Comparison of ENCODE assay signal across 34 cellular contexts in genomic region chr10:84248794-84249193, GRCh38. TPM values are rescaled to one million over a fixed set of nuclear protein-coding genes. Genes with fewer than 3 reads are reported as not detected.
"Had no signal": no experiment of that assay in that cellular context is flagged by ENCODE, and none has a peak within 500 bp of the region (broad histone marks: within the 10 kb centered on the region; RNA-seq: fewer than 3 reads in every experiment).

No MANE protein-coding gene starts in this region.

- FAIRE-seq: islet of Langerhans, kidney, small intestine had no signal

- H3K4me3 Mint-ChIP-seq: immature natural killer cell; natural killer cell; nephron progenitor cell; neural progenitor cell; stimulated activated effector memory CD8-positive, alpha-beta T cell treated with anti-CD3 and anti-CD28 coated beads, Interleukin-12 subunit alpha, Interleukin-12 subunit beta, amount 100 ng/mL, for 72 hours; stimulated activated naive CD8-positive, alpha-beta T cell treated with anti-CD3 and anti-CD28 coated beads, Interleukin-15, Interleukin-2, amounts not matched to agents 100 ng/mL and 50 ng/mL, for 24 hours; type B pancreatic cell had no signal

- DNase-seq: hypothalamus; immature natural killer cell; kidney; left colon; left lung; lower lobe of right lung; mammary epithelial cell; mesenchymal stem cell; naive B cell; natural killer cell; nephron progenitor cell; ovary; retina; right cardiac atrium; sigmoid colon; small intestine; spleen; stimulated activated CD4-positive, alpha-beta T cell treated with anti-CD3 and anti-CD28 coated beads, Interleukin-4, amount 100 ng/mL, for 24 hours; stimulated activated naive CD4-positive, alpha-beta T cell; uterus had no signal

- H3K4me2 ChIP-seq: neural progenitor cell had no signal

- H3K9me3 ChIP-seq: left lung, lower lobe of right lung, ovary, prostate gland, sigmoid colon, suprapubic skin, uterus had no signal

- H2AFZ ChIP-seq: neural progenitor cell had no signal

- H3K27me3 Mint-ChIP-seq: stimulated activated naive CD8-positive, alpha-beta T cell treated with anti-CD3 and anti-CD28 coated beads, Interleukin-15, Interleukin-2, amounts not matched to agents 100 ng/mL and 50 ng/mL, for 24 hours had no signal

- H3K27me3 ChIP-seq: left lung, neural progenitor cell, ovary, sigmoid colon, tibial nerve, uterus had no signal

- H3K27ac Mint-ChIP-seq: immature natural killer cell; naive B cell; natural killer cell; nephron progenitor cell; neural progenitor cell; stimulated activated effector memory CD8-positive, alpha-beta T cell treated with anti-CD3 and anti-CD28 coated beads, Interleukin-12 subunit alpha, Interleukin-12 subunit beta, amount 100 ng/mL, for 72 hours; stimulated activated naive CD8-positive, alpha-beta T cell treated with anti-CD3 and anti-CD28 coated beads, Interleukin-15, Interleukin-2, amounts not matched to agents 100 ng/mL and 50 ng/mL, for 24 hours; type B pancreatic cell had no signal

- ATAC-seq: left colon; lower lobe of right lung; natural killer cell; right cardiac atrium; stimulated activated effector memory CD8-positive, alpha-beta T cell treated with anti-CD3 and anti-CD28 coated beads, Interleukin-12 subunit alpha, Interleukin-12 subunit beta, amount 100 ng/mL, for 72 hours had no signal

- H3K27ac ChIP-seq: left lung, lower lobe of right lung, neural progenitor cell, ovary, prostate gland, sigmoid colon, spleen, suprapubic skin, tibial nerve, uterus had no signal

- H3K36me3 Mint-ChIP-seq: immature natural killer cell; natural killer cell; neural progenitor cell; stimulated activated effector memory CD8-positive, alpha-beta T cell treated with anti-CD3 and anti-CD28 coated beads, Interleukin-12 subunit alpha, Interleukin-12 subunit beta, amount 100 ng/mL, for 72 hours; type B pancreatic cell had no signal

- H3K4me1 ChIP-seq: left lung, lower lobe of right lung, prostate gland, sigmoid colon, spleen, suprapubic skin, uterus had no signal

- H3K4me3 ChIP-seq: left lung, lower lobe of right lung, neural progenitor cell, ovary, prostate gland, sigmoid colon, spleen, suprapubic skin, tibial nerve, uterus had no signal

- H3K9me3 Mint-ChIP-seq: natural killer cell; nephron progenitor cell; stimulated activated effector memory CD8-positive, alpha-beta T cell treated with anti-CD3 and anti-CD28 coated beads, Interleukin-12 subunit alpha, Interleukin-12 subunit beta, amount 100 ng/mL, for 72 hours; stimulated activated naive CD8-positive, alpha-beta T cell treated with anti-CD3 and anti-CD28 coated beads, Interleukin-15, Interleukin-2, amounts not matched to agents 100 ng/mL and 50 ng/mL, for 24 hours; type B pancreatic cell had no signal

- H3K4me1 Mint-ChIP-seq: immature natural killer cell; naive B cell; natural killer cell; nephron progenitor cell; stimulated activated effector memory CD8-positive, alpha-beta T cell treated with anti-CD3 and anti-CD28 coated beads, Interleukin-12 subunit alpha, Interleukin-12 subunit beta, amount 100 ng/mL, for 72 hours had no signal

- H3K36me3 ChIP-seq: left lung, lower lobe of right lung, neural progenitor cell, ovary, prostate gland, sigmoid colon, spleen, suprapubic skin, uterus had no signal

- H3K9ac ChIP-seq: neural progenitor cell had no signal

RNA-seq across cellular contexts. Expression of gene RGR, which starts 3.9 kb away (rescaled TPM):
- total RNA-seq: kidney, left lung, liver, lower lobe of right lung, mammary epithelial cell, mononuclear cell, natural killer cell, ovary, prostate gland, spleen, suprapubic skin, ureter, uterus had no signal
- polyA plus RNA-seq: immature natural killer cell, liver, mammary epithelial cell, ovary, sigmoid colon, spleen had no signal

RNA-seq across cellular contexts. Expression of gene LRIT1, which starts 7.4 kb away (rescaled TPM):
- total RNA-seq: kidney, left colon, left lung, liver, lower lobe of right lung, mammary epithelial cell, mononuclear cell, natural killer cell, omental fat pad, ovary, sigmoid colon, spleen, subcutaneous adipose tissue, suprapubic skin, tibial nerve, ureter, uterus had no signal
- polyA plus RNA-seq: immature natural killer cell, liver, mammary epithelial cell, ovary, right cardiac atrium, sigmoid colon, small intestine, spleen, thymus had no signal

RNA-seq across cellular contexts. Expression of gene LRIT2, which starts 23.4 kb away (rescaled TPM):
- total RNA-seq: kidney, left colon, left lung, liver, lower lobe of right lung, mammary epithelial cell, mononuclear cell, natural killer cell, omental fat pad, ovary, prostate gland, right cardiac atrium, sigmoid colon, spleen, subcutaneous adipose tissue, suprapubic skin, tibial nerve, ureter, uterus had no signal
- polyA plus RNA-seq: immature natural killer cell, liver, mammary epithelial cell, ovary, right cardiac atrium, small intestine, spleen, thymus had no signal
